21 cellular contexts compared by ENCODE assay signal in the genomic region with DNA sequence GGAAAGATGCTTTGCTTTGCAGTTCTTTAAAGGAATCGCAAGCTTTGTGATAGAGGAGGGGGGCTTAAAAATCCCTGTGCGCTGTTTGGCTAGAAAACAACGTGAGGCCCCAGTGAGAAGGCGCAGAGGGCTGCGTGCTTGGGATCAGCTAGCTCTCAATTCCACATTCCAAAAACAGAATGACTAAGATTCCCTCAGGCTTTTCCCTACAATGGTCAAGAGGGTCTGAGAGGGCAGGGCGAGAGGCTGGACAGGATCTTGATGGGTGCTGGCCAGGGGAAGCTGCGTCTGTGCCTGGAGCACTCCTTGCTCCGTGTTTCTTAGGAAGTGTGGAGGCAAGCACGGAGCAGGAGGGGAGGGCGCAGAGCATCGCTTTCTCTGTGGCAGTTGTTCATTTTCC.
A peak's percentile ranks its signal among the peaks of the same experiment; 100 is the strongest.
DNase-seq lines count a peak whose midpoint lies in the region; ATAC-seq and TF ChIP-seq lines count a peak whose summit lies in the region.
"Had no signal": no experiment of that assay in that cellular context is flagged by ENCODE, and none has a peak within 500 bp of the region (broad histone marks: within the 10 kb centered on the region; RNA-seq: fewer than 3 reads in every experiment).

No MANE protein-coding gene starts in this region.

- WGBS in esophagus squamous epithelium, 2 donors = 84 to 89% methylated on average over 11 of the region's 11 CpGs

- ATAC-seq in HG03565 (IDR thresholded peaks at IDR 0.05; ENCODE audit: unreplicated experiment) = no peak
- ATAC-seq in GM19324 (IDR thresholded peaks at IDR 0.05; ENCODE audit: low FRiP score, unreplicated experiment) = no peak
- ATAC-seq: HCT116, SK-N-SH treated with all-trans-retinoic acid at 6 μM for 48 hours had no signal

- no peaks in the 10 kb centered on the region for H3K4me1 ChIP-seq in esophagus squamous epithelium
- H3K4me1 ChIP-seq: Caco-2, Peyer's patch had no signal

- no peaks in the 10 kb centered on the region for H3K36me3 ChIP-seq in esophagus squamous epithelium
- H3K36me3 ChIP-seq: Peyer's patch had no signal

- peak; percentile 28 for DNase-seq in ELR (ENCODE audit: low read depth)
- peak; percentile 95 for DNase-seq in M059J (ENCODE audit: low read depth)
- peak; percentile 79 for DNase-seq in islet precursor cell
- DNase-seq in NCI-H2029 (lab: John Stamatoyannopoulos, UW) = no peak
- no peak for DNase-seq in esophagus squamous epithelium (lab: John Stamatoyannopoulos, UW)
- DNase-seq: C1 segment of cervical spinal cord; Caco-2; CD4-positive, alpha-beta memory T cell; GOT3; KG1; MM.1S; NCI-H1694; NCI-H2081; NCI-H2227 treated with DMSO at 0.1 percent for 48 hours; NCI-H69; Peyer's patch; T-helper 2 cell had no signal

- no peak overlapping the region for H3K27ac ChIP-seq in esophagus squamous epithelium
- H3K27ac ChIP-seq: Peyer's patch had no signal

- TF ChIP-seq POLR2A in esophagus squamous epithelium (IDR thresholded peaks at IDR 0.05) = no peak

- TF ChIP-seq CTCF in esophagus squamous epithelium (IDR thresholded peaks at IDR 0.05) = no peak

- no peaks in the 10 kb centered on the region for H3K27me3 ChIP-seq in esophagus squamous epithelium
- H3K27me3 ChIP-seq: Peyer's patch had no signal

- intact Hi-C loops in esophagus squamous epithelium (cut with DNase I) = no loop called here

- no peaks in the 10 kb centered on the region for H3K9me3 ChIP-seq in esophagus squamous epithelium
- H3K9me3 ChIP-seq: Caco-2, Peyer's patch had no signal

- no peak overlapping the region for H3K4me3 ChIP-seq in esophagus squamous epithelium
- H3K4me3 ChIP-seq: Peyer's patch had no signal

Comparison
In these comparisons a context has a peak if more than half of its experiments do, and no peak if none do; other contexts are left out.
1. DNase-seq: peak in ELR (single experiment), M059J (single experiment) and islet precursor cell (single experiment); none in NCI-H2029 (single experiment) and esophagus squamous epithelium (single experiment).